In the genomic region with DNA sequence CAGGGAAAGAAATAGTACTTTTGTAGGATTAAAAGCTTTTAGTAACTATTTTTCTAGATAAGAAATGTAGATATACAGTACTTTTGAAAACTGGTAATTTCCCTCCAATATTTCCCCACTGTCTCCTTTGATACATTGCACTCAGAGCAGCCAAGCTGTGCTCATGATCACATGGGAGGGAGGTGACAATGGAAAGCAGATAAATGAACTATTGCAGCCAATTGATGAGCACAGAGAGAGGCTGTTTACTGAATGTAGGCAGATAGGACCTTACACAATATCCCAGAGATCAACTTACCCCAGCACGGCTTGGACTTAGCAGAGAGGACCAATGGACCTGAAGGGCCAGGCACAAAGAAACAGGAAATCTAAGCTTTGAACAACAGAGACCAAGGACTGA, we compare ENCODE assay signal across 18 cellular contexts.
"Had no signal": no experiment of that assay in that cellular context is flagged by ENCODE, and none has a peak within 500 bp of the region (broad histone marks: within the 10 kb centered on the region; RNA-seq: fewer than 3 reads in every experiment).

No MANE protein-coding gene starts in this region.

- H3K27ac Mint-ChIP-seq: naive thymus-derived CD4-positive, alpha-beta T cell; nephron progenitor cell; type B pancreatic cell had no signal

- H3K4me3 ChIP-seq: dorsolateral prefrontal cortex, gastrocnemius medialis, lung, ovary, right atrium auricular region, vagina had no signal

- H3K9me3 ChIP-seq: gastrocnemius medialis, ovary, right atrium auricular region, vagina had no signal

- H3K27me3 ChIP-seq: dorsolateral prefrontal cortex, gastrocnemius medialis, ovary, right atrium auricular region, vagina had no signal

- H3K9me3 Mint-ChIP-seq: nephron progenitor cell, type B pancreatic cell had no signal

- H3K27ac ChIP-seq: dorsolateral prefrontal cortex, gastrocnemius medialis, ovary, right atrium auricular region, vagina had no signal

- H3K4me1 Mint-ChIP-seq: naive thymus-derived CD4-positive, alpha-beta T cell; nephron progenitor cell had no signal

- FAIRE-seq: endometrium, small intestine had no signal

- DNase-seq: cortex of kidney; dorsolateral prefrontal cortex; effector CD8-positive, alpha-beta T cell; gastrocnemius medialis; left colon; left ventricle myocardium superior; naive thymus-derived CD4-positive, alpha-beta T cell; nephron progenitor cell; ovary; small intestine; stimulated activated CD4-positive, alpha-beta T cell treated with anti-CD3 and anti-CD28 coated beads, Interleukin-12 subunit alpha, Interleukin-12 subunit beta, amount 100 ng/mL, for 4 hours; stimulated activated naive CD4-positive, alpha-beta T cell had no signal

- H3K36me3 Mint-ChIP-seq: naive thymus-derived CD4-positive, alpha-beta T cell; type B pancreatic cell had no signal

- H3K4me1 ChIP-seq: vagina had no signal

- H3K4me3 Mint-ChIP-seq: naive thymus-derived CD4-positive, alpha-beta T cell; nephron progenitor cell; type B pancreatic cell had no signal

- ATAC-seq: esophagus mucosa; gastrocnemius medialis; left colon; left ventricle myocardium superior; naive thymus-derived CD4-positive, alpha-beta T cell had no signal

- H3K36me3 ChIP-seq: gastrocnemius medialis, ovary, right atrium auricular region, vagina had no signal
